8 cellular contexts compared by ENCODE assay signal in genomic region chr15:64461577-64462162, GRCh38. TPM values are rescaled to one million over a fixed set of nuclear protein-coding genes. Genes with fewer than 3 reads are reported as not detected.
DNase-seq lines count a peak whose midpoint lies in the region; ATAC-seq, FAIRE-seq and TF ChIP-seq lines count a peak whose summit lies in the region.

No MANE protein-coding gene starts in this region.

- peaks cover 21% of the 10 kb centered on the region for H3K36me3 Mint-ChIP-seq in activated T-helper 1 cell treated with anti-CD3 and anti-CD28 coated beads, Interleukin-12 subunit alpha, Interleukin-12 subunit beta, Interleukin-2, Interleukin-4 antibody, amounts not matched to agents 30 ng/mL and 10 ng/mL and 1 ng/mL, durations not matched to agents 14 hours and 24 hours and 36 hours (ENCODE audit: low read depth)

- 0% methylated on average over 3 to 4 of the region's 7 CpGs for WGBS in gastroesophageal sphincter (ENCODE audit: low coverage in 1 of 2), 2 donors

- H3K27me3 Mint-ChIP-seq in activated T-helper 1 cell treated with anti-CD3 and anti-CD28 coated beads, Interleukin-12 subunit alpha, Interleukin-12 subunit beta, Interleukin-2, Interleukin-4 antibody, amounts not matched to agents 30 ng/mL and 10 ng/mL and 1 ng/mL, durations not matched to agents 14 hours and 24 hours and 36 hours (ENCODE audit: insufficient read depth) = peaks cover 1% of the 10 kb centered on the region

- no peaks in the 10 kb centered on the region for H3K9me3 Mint-ChIP-seq in activated T-helper 1 cell treated with anti-CD3 and anti-CD28 coated beads, Interleukin-12 subunit alpha, Interleukin-12 subunit beta, Interleukin-2, Interleukin-4 antibody, amounts not matched to agents 30 ng/mL and 10 ng/mL and 1 ng/mL, durations not matched to agents 14 hours and 24 hours and 36 hours

- H3K4me1 Mint-ChIP-seq in activated T-helper 1 cell treated with anti-CD3 and anti-CD28 coated beads, Interleukin-12 subunit alpha, Interleukin-12 subunit beta, Interleukin-2, Interleukin-4 antibody, amounts not matched to agents 30 ng/mL and 10 ng/mL and 1 ng/mL, durations not matched to agents 14 hours and 24 hours and 36 hours (ENCODE audit: low read depth) = peaks cover 65% of the 10 kb centered on the region

- intact Hi-C loops in activated T-helper 1 cell treated with anti-CD3 and anti-CD28 coated beads, Interleukin-12 subunit alpha, Interleukin-12 subunit beta, Interleukin-2, Interleukin-4 antibody, amounts not matched to agents 30 ng/mL and 10 ng/mL and 1 ng/mL, durations not matched to agents 14 hours and 24 hours and 36 hours (cut with micrococcal nuclease) = loop anchor here (1.0 to 10.0 kb wide), 10 partner anchors 17 to 957 kb away; partner anchors contain the start of genes CIAO2A, SNX1, TRIP4 and USP3
- intact Hi-C loops in vagina (cut with DNase I) = loop anchor here (5.0 kb wide), 1 partner anchor 959 kb away; the partner anchor contains the start of gene USP3

- ATAC-seq in gastroesophageal sphincter = no peak

- peak overlapping the region; percentile 88 for H3K4me3 Mint-ChIP-seq in activated T-helper 1 cell treated with anti-CD3 and anti-CD28 coated beads, Interleukin-12 subunit alpha, Interleukin-12 subunit beta, Interleukin-2, Interleukin-4 antibody, amounts not matched to agents 30 ng/mL and 10 ng/mL and 1 ng/mL, durations not matched to agents 14 hours and 24 hours and 36 hours

- peaks cover 27 to 82% (median 44%) of the 10 kb centered on the region in 3 donors for H3K4me1 ChIP-seq in gastroesophageal sphincter
- H3K4me1 ChIP-seq in neutrophil (ENCODE audit: control insufficient read depth in 1 of 2, insufficient read depth in 1 of 2, low read depth in 1 of 2, low read length in 1 of 2) = peaks cover 11 to 12% of the 10 kb centered on the region in 2 experiments
- H3K4me1 ChIP-seq in vagina = peaks cover 65% of the 10 kb centered on the region

- no peak for TF ChIP-seq CTCF in NB4 (IDR thresholded peaks at IDR 0.05; ENCODE audit: low read depth, low read length)
- TF ChIP-seq CTCF in gastroesophageal sphincter (IDR thresholded peaks at IDR 0.05) = no peak
- no peak for TF ChIP-seq CTCF in neutrophil (IDR thresholded peaks at IDR 0.05)
- no peak for TF ChIP-seq CTCF in vagina (IDR thresholded peaks at IDR 0.05)

- peak overlapping the region; percentile 80 for H3K4me3 ChIP-seq in NB4 (ENCODE audit: low read depth, low read length)
- peak overlapping the region; percentile 78 to 96 for H3K4me3 ChIP-seq in gastroesophageal sphincter
- H3K4me3 ChIP-seq in neutrophil (ENCODE audit: low read depth in 1 of 2, low read length in 1 of 2) = peak overlapping the region; percentile 53 to 62
- H3K4me3 ChIP-seq in vagina = peak overlapping the region; percentile 58 to 75

- H3K27ac Mint-ChIP-seq in activated T-helper 1 cell treated with anti-CD3 and anti-CD28 coated beads, Interleukin-12 subunit alpha, Interleukin-12 subunit beta, Interleukin-2, Interleukin-4 antibody, amounts not matched to agents 30 ng/mL and 10 ng/mL and 1 ng/mL, durations not matched to agents 14 hours and 24 hours and 36 hours = peak overlapping the region; percentile 86

- peak overlapping the region; percentile 87 to 97 (median 93) for H3K27ac ChIP-seq in gastroesophageal sphincter
- peak overlapping the region; percentile 40 for H3K27ac ChIP-seq in neutrophil
- peak overlapping the region; percentile 93 for H3K27ac ChIP-seq in vagina

- TF ChIP-seq EP300 in gastroesophageal sphincter (IDR thresholded peaks at IDR 0.05) = no peak

- TF ChIP-seq POLR2A in NB4 (IDR thresholded peaks at IDR 0.05; ENCODE audit: extremely low read depth, insufficient read length) = no peak
- TF ChIP-seq POLR2A in gastroesophageal sphincter (IDR thresholded peaks at IDR 0.05) = no peak
- TF ChIP-seq POLR2A in vagina (IDR thresholded peaks at IDR 0.05) = no peak

- H3K27me3 ChIP-seq in gastroesophageal sphincter (no peaks in the 10 kb centered on the region), neutrophil (no peaks in the 10 kb centered on the region), vagina (no peaks in the 10 kb centered on the region)

- FAIRE-seq in HTR-8/SVneo (lab: Jason Lieb, UNC) = no peak

- no peaks in the 10 kb centered on the region for H3K36me3 ChIP-seq in gastroesophageal sphincter
- no peaks in the 10 kb centered on the region for H3K36me3 ChIP-seq in neutrophil
- no peaks in the 10 kb centered on the region for H3K36me3 ChIP-seq in vagina

- no peaks in the 10 kb centered on the region for H3K9me3 ChIP-seq in gastroesophageal sphincter
- H3K9me3 ChIP-seq in neutrophil = no peaks in the 10 kb centered on the region
- no peaks in the 10 kb centered on the region for H3K9me3 ChIP-seq in vagina

- DNase-seq in GM03348 (ENCODE audit: low spot score) (peak; percentile 24), NB4 (ENCODE audit: low read depth) (peak; percentile 25), vagina (ENCODE audit: extremely low spot score in 2 of 2) (no peak), HTR-8/SVneo (ENCODE audit: insufficient read length, low spot score) (no peak), cerebellar cortex (ENCODE audit: low spot score) (no peak)
- peak; percentile 12 for DNase-seq in activated T-helper 1 cell treated with anti-CD3 and anti-CD28 coated beads, Interleukin-12 subunit alpha, Interleukin-12 subunit beta, Interleukin-2, Interleukin-4 antibody, amounts not matched to agents 30 ng/mL and 10 ng/mL and 1 ng/mL, durations not matched to agents 14 hours and 24 hours and 36 hours (ENCODE audit: low spot score)

RNA-seq across cellular contexts. Expression of gene ZNF609, which starts 1.3 kb away (rescaled TPM):
- total RNA-seq in activated T-helper 1 cell treated with anti-CD3 and anti-CD28 coated beads, Interleukin-12 subunit alpha, Interleukin-12 subunit beta, Interleukin-2, Interleukin-4 antibody, amounts not matched to agents 30 ng/mL and 10 ng/mL and 1 ng/mL, durations not matched to agents 14 hours and 24 hours and 36 hours = 65.4 and 73.8 TPM in 2 replicates
- 10 to 100 TPM; 38.7 to 50.6 (median 43.9) TPM for total RNA-seq in gastroesophageal sphincter
- 33.1 TPM for total RNA-seq in vagina

Comparison
In these comparisons a context has a peak if more than half of its experiments do, and no peak if none do; other contexts are left out.
1. DNase-seq: peak in GM03348 (single experiment), NB4 (single experiment) and activated T-helper 1 cell treated with anti-CD3 and anti-CD28 coated beads, Interleukin-12 subunit alpha, Interleukin-12 subunit beta, Interleukin-2, Interleukin-4 antibody, amounts not matched to agents 30 ng/mL and 10 ng/mL and 1 ng/mL, durations not matched to agents 14 hours and 24 hours and 36 hours (single experiment); none in vagina (0 of 2), HTR-8/SVneo (single experiment) and cerebellar cortex (single experiment).
2. H3K27ac ChIP-seq: peak in every context shown above with its lines; median percentile 93 in gastroesophageal sphincter; 93 in vagina; 40 in neutrophil.
3. Peak in every context shown above with its lines, with median percentiles within 50 percentile points of each other: H3K4me3 ChIP-seq.